In the genomic region with DNA sequence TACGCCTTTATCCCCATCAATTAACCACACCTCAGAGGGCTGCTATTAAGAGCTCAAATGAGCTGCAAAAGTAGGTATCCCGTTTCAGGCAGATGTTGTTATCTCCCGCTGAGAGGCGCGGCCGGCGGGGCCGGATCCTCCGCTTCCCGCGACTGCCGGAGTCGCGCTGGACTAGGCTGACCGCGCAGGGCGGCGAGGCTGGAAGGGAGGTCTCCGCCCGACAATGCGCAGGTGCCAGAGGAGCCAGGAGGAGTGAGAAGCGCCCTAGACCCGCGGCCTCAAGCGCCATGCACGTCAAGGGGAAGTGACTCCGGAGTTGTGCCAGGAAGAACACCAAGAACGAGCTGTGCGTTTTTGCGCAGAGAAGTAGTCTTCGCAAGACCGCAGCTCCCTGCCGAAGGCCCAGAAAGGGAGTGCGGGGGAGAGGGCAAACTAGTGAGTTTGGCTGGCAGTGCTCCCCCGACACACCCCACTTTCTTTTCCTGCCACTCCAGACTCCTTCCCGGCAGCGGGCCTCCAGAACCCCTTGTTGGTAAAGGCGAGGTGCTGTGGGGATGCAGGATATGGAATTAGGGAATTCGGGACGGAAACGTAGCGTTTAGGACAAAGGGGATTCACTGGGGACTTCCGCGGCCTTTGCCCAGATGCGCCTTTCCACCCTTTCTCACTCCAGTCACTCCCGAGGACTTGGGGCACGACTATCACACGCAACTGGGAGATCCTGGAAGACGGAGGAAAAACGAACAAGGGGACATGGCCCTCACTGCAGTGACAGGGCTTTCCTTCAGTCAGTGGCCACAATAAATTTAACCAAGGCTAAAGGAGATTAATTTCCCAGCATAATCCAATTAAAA, we compare ENCODE assay signal across 10 cellular contexts. TPM values are rescaled to one million over a fixed set of nuclear protein-coding genes. Genes with fewer than 3 reads are reported as not detected.
A peak's percentile ranks its signal among the peaks of the same experiment; 100 is the strongest.
DNase-seq lines count a peak whose midpoint lies in the region; ATAC-seq, FAIRE-seq and TF ChIP-seq lines count a peak whose summit lies in the region.
"Had no signal": no experiment of that assay in that cellular context is flagged by ENCODE, and none has a peak within 500 bp of the region (broad histone marks: within the 10 kb centered on the region; RNA-seq: fewer than 3 reads in every experiment).

No MANE protein-coding gene starts in this region.

- peak overlapping the region; percentile 12 for H3K4me3 ChIP-seq in astrocyte of the spinal cord (ENCODE audit: low read depth, low read length)
- H3K4me3 ChIP-seq in kidney (ENCODE audit: low read length in 2 of 2) = peak overlapping the region; percentile 51 to 52
- H3K4me3 ChIP-seq in body of pancreas = no peak overlapping the region

- peak overlapping the region; percentile 29 to 60 for H3K27ac ChIP-seq in kidney (ENCODE audit: low read depth in 2 of 2, low read length in 2 of 2)
- H3K27ac ChIP-seq in substantia nigra (ENCODE audit: low read depth, low read length, poor library complexity, severe bottlenecking) = peak overlapping the region; percentile 13
- no peak overlapping the region for H3K27ac ChIP-seq in body of pancreas

- H3K36me3 Mint-ChIP-seq in activated T-cell treated with anti-CD3 and anti-CD28 coated beads, Interleukin-2, amount 50 U/mL, for 72 hours (ENCODE audit: insufficient read depth in 2 of 2) = no peaks in the 10 kb centered on the region
- H3K36me3 Mint-ChIP-seq in activated T-helper 17 cell treated with anti-CD3 and anti-CD28 coated beads, Interleukin-2, amount 50 U/mL, for 72 hours (ENCODE audit: low read depth) = no peaks in the 10 kb centered on the region
- peaks cover 32% of the 10 kb centered on the region for H3K36me3 Mint-ChIP-seq in HFFc6 (ENCODE audit: low read depth)

- peak overlapping the region; percentile 17 to 43 for H3K4me3 Mint-ChIP-seq in activated T-cell treated with anti-CD3 and anti-CD28 coated beads, Interleukin-2, amount 50 U/mL, for 72 hours
- no peak overlapping the region for H3K4me3 Mint-ChIP-seq in activated T-helper 17 cell treated with anti-CD3 and anti-CD28 coated beads, Interleukin-2, amount 50 U/mL, for 72 hours
- H3K4me3 Mint-ChIP-seq in HFFc6 = no peak overlapping the region
- H3K4me3 Mint-ChIP-seq: stimulated activated effector memory CD8-positive, alpha-beta T cell treated with anti-CD3 and anti-CD28 coated beads, Interleukin-12 subunit alpha, Interleukin-12 subunit beta, amount 100 ng/mL, for 72 hours had no signal

- H3K36me3 ChIP-seq in kidney (ENCODE audit: control insufficient read depth in 1 of 2, insufficient read depth in 2 of 2, low read length in 2 of 2) (no peaks in the 10 kb centered on the region), body of pancreas (replicated peaks in 1 of 2; ENCODE audit: insufficient read depth in 1 of 2, low read depth in 2 of 2) (no peaks in the 10 kb centered on the region)

- no peak for ATAC-seq in activated T-cell treated with anti-CD3 and anti-CD28 coated beads, Interleukin-2, amount 50 U/mL, for 72 hours (replicated peaks in 1 of 2)
- ATAC-seq in body of pancreas = no peak
- no peak for ATAC-seq in activated T-helper 17 cell treated with anti-CD3 and anti-CD28 coated beads, Interleukin-2, amount 50 U/mL, for 72 hours (replicated peaks)

- peak overlapping the region; percentile 46 for H3K27ac Mint-ChIP-seq in activated T-cell treated with anti-CD3 and anti-CD28 coated beads, Interleukin-2, amount 50 U/mL, for 72 hours
- no peak overlapping the region for H3K27ac Mint-ChIP-seq in activated T-helper 17 cell treated with anti-CD3 and anti-CD28 coated beads, Interleukin-2, amount 50 U/mL, for 72 hours
- H3K27ac Mint-ChIP-seq in HFFc6 = no peak overlapping the region
- H3K27ac Mint-ChIP-seq: stimulated activated effector memory CD8-positive, alpha-beta T cell treated with anti-CD3 and anti-CD28 coated beads, Interleukin-12 subunit alpha, Interleukin-12 subunit beta, amount 100 ng/mL, for 72 hours had no signal

- WGBS in body of pancreas, 2 donors = 15 to 23% methylated on average over 42 to 50 of the region's 50 CpGs

- no peaks in the 10 kb centered on the region for H3K4me1 ChIP-seq in kidney (ENCODE audit: control insufficient read depth in 1 of 2, insufficient read depth in 1 of 2, low read depth in 1 of 2, low read length in 2 of 2)
- H3K4me1 ChIP-seq in body of pancreas = peaks cover 24% of the 10 kb centered on the region

- peaks cover 0 to 18% of the 10 kb centered on the region in 2 donors for H3K27me3 ChIP-seq in body of pancreas

- FAIRE-seq in kidney (lab: Jason Lieb, UNC) = no peak

- no peak overlapping the region for H3K9ac ChIP-seq in kidney (ENCODE audit: low read length in 2 of 2)

- no peaks in the 10 kb centered on the region for H3K9me3 ChIP-seq in kidney (ENCODE audit: control insufficient read depth in 1 of 2, low read length in 2 of 2)
- H3K9me3 ChIP-seq in body of pancreas = no peaks in the 10 kb centered on the region

- H3K4me1 Mint-ChIP-seq in activated T-cell treated with anti-CD3 and anti-CD28 coated beads, Interleukin-2, amount 50 U/mL, for 72 hours (ENCODE audit: low read depth) = peaks cover 24% of the 10 kb centered on the region
- H3K4me1 Mint-ChIP-seq in activated T-helper 17 cell treated with anti-CD3 and anti-CD28 coated beads, Interleukin-2, amount 50 U/mL, for 72 hours = no peaks in the 10 kb centered on the region
- H3K4me1 Mint-ChIP-seq in HFFc6 (ENCODE audit: low read depth) = peaks cover 25% of the 10 kb centered on the region

- TF ChIP-seq CTCF in astrocyte of the spinal cord (IDR thresholded peaks at IDR 0.05; ENCODE audit: low read depth, low read length) = no peak
- no peak for TF ChIP-seq CTCF in kidney (IDR thresholded peaks at IDR 0.05; ENCODE audit: borderline replicate concordance, extremely low read depth, insufficient read depth)
- TF ChIP-seq CTCF in body of pancreas (IDR thresholded peaks at IDR 0.05) = no peak
- no peak for TF ChIP-seq CTCF in HFFc6 (IDR thresholded peaks at IDR 0.05)

- no peak for TF ChIP-seq POLR2A in body of pancreas (IDR thresholded peaks at IDR 0.05)

- intact Hi-C loops in kidney (cut with DNase I) = no loop called here
- intact Hi-C loops in body of pancreas (cut with DNase I) = no loop called here

- peaks cover 94% of the 10 kb centered on the region for H3K27me3 Mint-ChIP-seq in activated T-cell treated with anti-CD3 and anti-CD28 coated beads, Interleukin-2, amount 50 U/mL, for 72 hours (ENCODE audit: low read depth)
- H3K27me3 Mint-ChIP-seq in activated T-helper 17 cell treated with anti-CD3 and anti-CD28 coated beads, Interleukin-2, amount 50 U/mL, for 72 hours = peaks cover 82% of the 10 kb centered on the region
- no peaks in the 10 kb centered on the region for H3K27me3 Mint-ChIP-seq in HFFc6 (ENCODE audit: insufficient read depth)

- no peaks in the 10 kb centered on the region for H3K9me3 Mint-ChIP-seq in activated T-cell treated with anti-CD3 and anti-CD28 coated beads, Interleukin-2, amount 50 U/mL, for 72 hours
- H3K9me3 Mint-ChIP-seq in activated T-helper 17 cell treated with anti-CD3 and anti-CD28 coated beads, Interleukin-2, amount 50 U/mL, for 72 hours = no peaks in the 10 kb centered on the region
- H3K9me3 Mint-ChIP-seq in HFFc6 = peaks cover 17% of the 10 kb centered on the region
- H3K9me3 Mint-ChIP-seq: stimulated activated effector memory CD8-positive, alpha-beta T cell treated with anti-CD3 and anti-CD28 coated beads, Interleukin-12 subunit alpha, Interleukin-12 subunit beta, amount 100 ng/mL, for 72 hours had no signal

- in situ Hi-C loops in astrocyte of the spinal cord (cut with HindIII; ENCODE audit: low sequenced_read_pairs) = no loop called here

- DNase-seq in activated T-cell treated with anti-CD3 and anti-CD28 coated beads, Interleukin-2, amount 50 U/mL, for 72 hours = no peak
- DNase-seq in activated T-cell treated with anti-CD3 and anti-CD28 coated beads, Interleukin-2, amount 50 U/mL, for 1 hour = no peak
- DNase-seq in astrocyte of the spinal cord (ENCODE audit: low read depth, low spot score) = peak; percentile 68
- DNase-seq in kidney = peak; percentile 69
- peak in 1 of 49 donors; percentile 37 for DNase-seq in substantia nigra (lab: John Stamatoyannopoulos, UW)
- DNase-seq in body of pancreas = no peak
- DNase-seq in HFFc6 = no peak
- DNase-seq: AML-193 had no signal

RNA-seq across cellular contexts. Expression of a gene that starts 8.0 kb away (rescaled TPM):
- under 1 TPM; 0.41 to 0.93 TPM for total RNA-seq in activated T-cell treated with anti-CD3 and anti-CD28 coated beads, Interleukin-2, amount 50 U/mL, for 72 hours
- total RNA-seq in kidney (13.0 TPM), body of pancreas (1 to 10 TPM; 4.9 to 5.3 TPM)
- 16.0 TPM for polyA plus RNA-seq in kidney (ENCODE audit: insufficient read depth, low read depth, low replicate concordance)
- not detected for total RNA-seq in activated T-helper 17 cell treated with anti-CD3 and anti-CD28 coated beads, Interleukin-2, amount 50 U/mL, for 72 hours
- total RNA-seq in HFFc6 (2021; fragmentation: NEBNext Ultra II Directional; extraction: Animal tissue kit (Norgen Biotek cat#: 25700)) = 10 to 100 TPM; 22.9 to 26.2 (median 24.8) TPM

RNA-seq across cellular contexts. Expression of a gene that starts 10.0 kb away (rescaled TPM):
- total RNA-seq in activated T-cell treated with anti-CD3 and anti-CD28 coated beads, Interleukin-2, amount 50 U/mL, for 72 hours = not detected
- 49.5 TPM for total RNA-seq in kidney
- 22.8 TPM for polyA plus RNA-seq in kidney (ENCODE audit: insufficient read depth, low read depth, low replicate concordance)
- total RNA-seq in body of pancreas = 10 to 100 TPM; 16.9 to 33.0 TPM
- not detected for total RNA-seq in activated T-helper 17 cell treated with anti-CD3 and anti-CD28 coated beads, Interleukin-2, amount 50 U/mL, for 72 hours
- total RNA-seq in HFFc6 (2021; fragmentation: NEBNext Ultra II Directional; extraction: Animal tissue kit (Norgen Biotek cat#: 25700)) = 10 to 100 TPM; 21.1 to 27.5 (median 23.6) TPM

Comparison
In these comparisons a context has a peak if more than half of its experiments do, and no peak if none do; other contexts are left out.
1. DNase-seq: peak in astrocyte of the spinal cord (single experiment) and kidney (single experiment); none in activated T-cell treated with anti-CD3 and anti-CD28 coated beads, Interleukin-2, amount 50 U/mL, for 72 hours (0 of 2), activated T-cell treated with anti-CD3 and anti-CD28 coated beads, Interleukin-2, amount 50 U/mL, for 1 hour (single experiment), body of pancreas (0 of 4) and HFFc6 (single experiment).
2. H3K4me3 Mint-ChIP-seq: peak in activated T-cell treated with anti-CD3 and anti-CD28 coated beads, Interleukin-2, amount 50 U/mL, for 72 hours (2 of 2); none in activated T-helper 17 cell treated with anti-CD3 and anti-CD28 coated beads, Interleukin-2, amount 50 U/mL, for 72 hours (single experiment) and HFFc6 (single experiment).
3. H3K4me3 ChIP-seq: peak in astrocyte of the spinal cord (single experiment) and kidney (2 of 2); none in body of pancreas (0 of 2).
4. H3K27ac ChIP-seq: peak in kidney (2 of 2) and substantia nigra (single experiment); none in body of pancreas (0 of 4).
5. RNA of a gene that starts 10.0 kb away (total RNA-seq): 49.5 TPM in kidney (single experiment), 16.9 to 33.0 TPM in body of pancreas and 21.1 to 27.5 TPM in HFFc6; not detected in activated T-cell treated with anti-CD3 and anti-CD28 coated beads, Interleukin-2, amount 50 U/mL, for 72 hours and not detected in activated T-helper 17 cell treated with anti-CD3 and anti-CD28 coated beads, Interleukin-2, amount 50 U/mL, for 72 hours; every median in the first group is over 10 times any median in the second.